In the genomic region with DNA sequence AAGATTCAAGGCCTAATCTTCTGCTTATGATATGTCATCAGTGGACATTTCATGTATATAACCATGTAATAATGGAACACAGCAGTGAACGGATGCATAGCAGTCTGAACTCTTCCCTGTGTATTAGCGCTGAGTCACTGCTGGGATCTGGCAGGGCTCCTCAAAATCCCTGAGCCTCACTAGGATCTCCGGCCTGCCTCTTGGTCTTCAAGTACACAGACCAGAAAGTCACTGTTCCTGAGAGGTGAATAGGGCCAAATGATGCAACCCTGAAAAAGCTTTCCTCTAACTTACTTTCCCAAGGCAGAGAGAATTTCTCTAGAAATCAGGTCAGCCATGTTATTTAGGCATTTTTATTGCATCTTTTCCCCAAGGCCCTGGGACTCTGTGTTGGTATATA, we compare ENCODE assay signal across 11 cellular contexts. TPM values are rescaled to one million over a fixed set of nuclear protein-coding genes. Genes with fewer than 3 reads are reported as not detected.
A peak's percentile ranks its signal among the peaks of the same experiment; 100 is the strongest.
DNase-seq lines count a peak whose midpoint lies in the region; ATAC-seq, FAIRE-seq and TF ChIP-seq lines count a peak whose summit lies in the region.
"Had no signal": no experiment of that assay in that cellular context is flagged by ENCODE, and none has a peak within 500 bp of the region (broad histone marks: within the 10 kb centered on the region; RNA-seq: fewer than 3 reads in every experiment).

No MANE protein-coding gene starts in this region.

- RAD21 ChIA-PET in GM12878 (lab: Charles Lee; ENCODE audit: unreplicated experiment): interaction anchor here (1.0 kb wide), 1 partner anchor 21 kb away, joined by 3 read pairs; no protein-coding TSS in a partner anchor

- H3K4me3 ChIP-seq in GM12878: no peak overlapping the region
- no peak overlapping the region for H3K4me3 ChIP-seq in hepatocyte
- no peak overlapping the region for H3K4me3 ChIP-seq in transverse colon

- BruUV-seq in GM12878 (replicated peaks; lab: Mats Ljungman, UMichigan): no TSS peak

- ATAC-seq in GM12878: no peak; the same call in 2 of the 3 replicates
- ATAC-seq in HG03442 (IDR thresholded peaks at IDR 0.05; ENCODE audit: unreplicated experiment): no peak
- ATAC-seq: Panc1; stimulated activated memory B cell treated with anti-CD40 and anti-IgM and Interleukin-4, amounts not matched to agents 10 μg/mL and 1 μg/mL and 100 μg/mL, for 72 hours had no signal

- TF ChIP-seq CTCF in GM12878 (IDR thresholded peaks at IDR 0.05 in 2 of 3, conservative IDR thresholded peaks at IDR 0.05 in 1 of 3; ENCODE audit: control insufficient read depth in 2 of 3, extremely low read depth in 1 of 3, insufficient read depth in 1 of 3, low read depth in 3 of 3, low read length in 3 of 3): no peak
- TF ChIP-seq CTCF in hepatocyte (IDR thresholded peaks at IDR 0.05; ENCODE audit: poor library complexity): no peak
- no peak for TF ChIP-seq CTCF in transverse colon (IDR thresholded peaks at IDR 0.05)

- TF ChIP-seq EP300 in GM12878 (IDR thresholded peaks at IDR 0.05; ENCODE audit: borderline replicate concordance in 1 of 2, control insufficient read depth in 1 of 2, low read depth in 2 of 2, low read length in 2 of 2) (no peak), transverse colon (IDR thresholded peaks at IDR 0.05; ENCODE audit: low read depth) (no peak)

- TF ChIP-seq POLR2A in GM12878 (IDR thresholded peaks at IDR 0.05; ENCODE audit: low read depth, low read length) (no peak), transverse colon (IDR thresholded peaks at IDR 0.05) (no peak)

- intact Hi-C loops in GM12878 (cut with micrococcal nuclease; ENCODE audit: unreplicated experiment): no loop called here
- intact Hi-C loops in transverse colon (cut with DNase I; ENCODE audit: low total_unique reads): loop anchor here (1.0 kb wide), 1 partner anchor 40 kb away; no protein-coding TSS in a partner anchor

- 83% methylated on average over 3 of the region's 3 CpGs for WGBS in GM12878 (ENCODE audit: insufficient coverage, insufficient replicate concordance, low lambda C conversion rate, missing lambda C conversion rate)
- WGBS in hepatocyte (ENCODE audit: low lambda C conversion rate, missing lambda C conversion rate): 57% methylated on average over 3 of the region's 3 CpGs
- 63 to 100% methylated on average over 1 to 3 of the region's 3 CpGs for WGBS in transverse colon (ENCODE audit: low coverage in 1 of 2), 2 donors

- H3K9me2 ChIP-seq in hepatocyte (replicated peaks; ENCODE audit: insufficient read depth): no peaks in the 10 kb centered on the region

- no peak overlapping the region for H3K4me2 ChIP-seq in GM12878 (ENCODE audit: control insufficient read depth, insufficient read depth)
- H3K4me2 ChIP-seq in hepatocyte: no peak overlapping the region

- FAIRE-seq in GM12878 (lab: Jason Lieb, UNC): no peak

- in situ Hi-C loops in GM12878 (cut with MboI): no loop called here
- in situ Hi-C loops in transverse colon (cut with MboI; ENCODE audit: low pct_ligation_motif_present in 1 of 4, low pct_unique_long_range_greater_than_20kb in 1 of 4, low sequenced_read_pairs in 3 of 4): no loop called here

- H3K36me3 ChIP-seq in GM12878 (ENCODE audit: control insufficient read depth in 2 of 2, insufficient read depth in 2 of 2, low read length in 1 of 2) (no peaks in the 10 kb centered on the region), hepatocyte (replicated peaks; ENCODE audit: insufficient read depth, low read depth) (no peaks in the 10 kb centered on the region), transverse colon (no peaks in the 10 kb centered on the region)

- no peaks in the 10 kb centered on the region for H4K20me1 ChIP-seq in GM12878 (ENCODE audit: control insufficient read depth, insufficient read depth)
- no peaks in the 10 kb centered on the region for H4K20me1 ChIP-seq in hepatocyte (ENCODE audit: insufficient read depth, poor library complexity, severe bottlenecking)

- no peaks in the 10 kb centered on the region for H3K79me2 ChIP-seq in GM12878 (ENCODE audit: control insufficient read depth, insufficient read depth, low read length)
- no peaks in the 10 kb centered on the region for H3K79me2 ChIP-seq in hepatocyte

- DNase-seq in GOT3 (lab: John Stamatoyannopoulos, UW): peak; percentile 6
- no peak for DNase-seq in GM12878 (ENCODE audit: low read depth, low spot score)
- peak; percentile 49 for DNase-seq in hepatocyte (ENCODE audit: low spot score)
- DNase-seq in transverse colon: peak; percentile 51
- DNase-seq in SHP77 treated with DMSO at 0.1 percent for 48 hours (lab: John Stamatoyannopoulos, UW): no peak
- no peak for DNase-seq in NCI-H2029 treated with DMSO at 0.1 percent for 48 hours (lab: John Stamatoyannopoulos, UW)
- DNase-seq: NCI-H1417 treated with DMSO at 0.1 percent for 48 hours had no signal

- H3K9me3 ChIP-seq in GM12878 (replicated peaks; ENCODE audit: control insufficient read depth, insufficient read depth, low read length): peaks cover 2% of the 10 kb centered on the region; the same call in 1 of the 3 replicates
- no peaks in the 10 kb centered on the region for H3K9me3 ChIP-seq in hepatocyte (ENCODE audit: low read depth)
- H3K9me3 ChIP-seq in transverse colon: peaks cover 0 to 7% of the 10 kb centered on the region in 2 donors

- SMC1A ChIA-PET in GM12878 (lab: Charles Lee; ENCODE audit: uncharacterized antibody, unreplicated experiment): interaction anchor here (1.3 to 1.6 kb wide), 2 partner anchors 78 to 79 kb away, joined by 3 read pairs; no protein-coding TSS in a partner anchor

- H3K4me1 ChIP-seq in GM12878 (ENCODE audit: control insufficient read depth, insufficient read depth, low read length): no peaks in the 10 kb centered on the region
- H3K4me1 ChIP-seq in hepatocyte (ENCODE audit: insufficient read depth): no peaks in the 10 kb centered on the region
- H3K4me1 ChIP-seq in transverse colon: no peaks in the 10 kb centered on the region

- POLR2A ChIA-PET in GM12878 (lab: Charles Lee): no interaction called here

- CTCF ChIA-PET in GM12878 (lab: Yijun Ruan, JAX): interaction anchor here (1.4 kb wide), 1 partner anchor 78 kb away, joined by 3 read pairs; no protein-coding TSS in a partner anchor

- no peak for TF ChIP-seq RAD21 in GM12878 (IDR thresholded peaks at IDR 0.05; ENCODE audit: insufficient read depth, low read depth, low read length)

- H3K9ac ChIP-seq in GM12878 (ENCODE audit: control insufficient read depth, insufficient read depth, low read length): no peak overlapping the region

- no peak overlapping the region for H2AFZ ChIP-seq in GM12878 (ENCODE audit: control insufficient read depth, low read depth, low read length)
- H2AFZ ChIP-seq in hepatocyte: no peak overlapping the region

- no peaks in the 10 kb centered on the region for H3K27me3 ChIP-seq in GM12878 (replicated peaks in 1 of 2; ENCODE audit: control insufficient read depth in 2 of 2, insufficient read depth in 2 of 2, low read length in 1 of 2)
- no peaks in the 10 kb centered on the region for H3K27me3 ChIP-seq in hepatocyte
- H3K27me3 ChIP-seq in transverse colon: no peaks in the 10 kb centered on the region

- H3K27ac ChIP-seq in GM12878 (ENCODE audit: control insufficient read depth, insufficient read depth) (no peak overlapping the region), hepatocyte (peak overlapping the region; percentile 6), transverse colon (peak overlapping the region in 1 of 4 donors; percentile 16)

TF ChIP-seq in GM12878, 131 proteins besides CTCF, POLR2A, EP300 and RAD21:
- TF ChIP-seq POU2F2 (IDR thresholded peaks at IDR 0.05; ENCODE audit: borderline replicate concordance, low read depth, low read length) (0 out of 3 replicates have a peak, but pooled peaks have one; percentile 20), MTA2 (IDR thresholded peaks at IDR 0.05; ENCODE audit: low read depth) (no peak)

RNA-seq across cellular contexts. Expression of gene POU2AF1, which starts 35.0 kb away (rescaled TPM):
- total RNA-seq in GM12878 (2013; cell fraction: nucleolus; rRNA removed): 165 and 176 TPM in 2 replicates
- 28.7 and 31.2 TPM in 2 replicates for total RNA-seq in GM12878 (2014; rRNA removed)
- total RNA-seq in GM12878 (2014; rRNA removed; fragmentation: Illumina TruSeq; extraction: Trizol): 31.9 and 35.1 TPM in 2 replicates
- total RNA-seq in GM12878 (2021): 165 and 169 TPM in 2 replicates
- 175 TPM for polyA plus RNA-seq in GM12878 (2011; ENCODE audit: low read depth)
- 34.5 and 61.7 TPM in 2 replicates for polyA plus RNA-seq in GM12878 (2011; rRNA removed)
- 57.8 and 71.0 TPM in 2 replicates for polyA plus RNA-seq in GM12878 (2011; cell fraction: cytosol; rRNA removed)
- 98.1 and 141 TPM in 2 replicates for polyA plus RNA-seq in GM12878 (2011; cell fraction: nucleus; rRNA removed)
- polyA plus RNA-seq in GM12878 (2012): 246 and 275 TPM in 2 replicates
- polyA plus RNA-seq in GM12878 (2014; fragmentation: Illumina TruSeq; extraction: Trizol): 97.7 and 107 TPM in 2 replicates
- polyA plus RNA-seq in GM12878 (2014; fragmentation: Nextera tagmentation; extraction: Ambion mirVana): 10 to 100 TPM; 13.1 to 92.7 TPM
- polyA plus RNA-seq in GM12878 (2014; rRNA removed): 93.5 and 128 TPM in 2 replicates
- polyA plus RNA-seq in GM12878 (2016; fragmentation: Nextera tagmentation; extraction: Ambion mirVana): 10 to 100 TPM; 71.3 to 79.7 TPM
- polyA minus RNA-seq in GM12878 (2011; rRNA and poly(A)+ RNA removed): 70.5 and 86.6 TPM in 2 replicates
- polyA minus RNA-seq in GM12878 (2011; cell fraction: cytosol; rRNA and poly(A)+ RNA removed): 55.2 and 55.6 TPM in 2 replicates
- polyA minus RNA-seq in GM12878 (2011; cell fraction: nucleus; rRNA and poly(A)+ RNA removed): 48.6 and 100 TPM in 2 replicates
- total RNA-seq in hepatocyte: 0.08 and 0.23 TPM in 2 replicates
- 0.06 TPM in 1 of 2 replicates, not detected in the other for polyA plus RNA-seq in hepatocyte
- 10 to 100 TPM in 1 of 4 donors, 1 to 10 TPM in 3; 1.4 to 19.8 (median 2.9) TPM for total RNA-seq in transverse colon

RNA-seq across cellular contexts. Expression of gene POU2AF3, which starts 45.7 kb away (rescaled TPM):
- not detected in 2 replicates for total RNA-seq in GM12878 (2013; cell fraction: nucleolus; rRNA removed)
- total RNA-seq in GM12878 (2014; rRNA removed) (0.17 TPM in 1 of 2 replicates, not detected in the other), GM12878 (2014; rRNA removed; fragmentation: Illumina TruSeq; extraction: Trizol) (not detected in 2 replicates), GM12878 (2021) (not detected in 2 replicates), hepatocyte (2.5 and 3.6 TPM in 2 replicates), transverse colon (1 to 10 TPM; 6.0 to 9.6 (median 7.1) TPM)
- polyA plus RNA-seq in GM12878 (2011; ENCODE audit: low read depth): not detected
- polyA plus RNA-seq in GM12878 (2011; rRNA removed) (0.09 TPM in 1 of 2 replicates, not detected in the other), GM12878 (2014; fragmentation: Illumina TruSeq; extraction: Trizol) (not detected in 2 replicates), GM12878 (2014; fragmentation: Nextera tagmentation; extraction: Ambion mirVana) (not detected), GM12878 (2014; rRNA removed) (not detected in 2 replicates), GM12878 (2016; fragmentation: Nextera tagmentation; extraction: Ambion mirVana) (under 1 TPM in 1 of 2 experiments, not detected in 1; 0.17 TPM), hepatocyte (3.0 and 9.9 TPM in 2 replicates)
- 0.05 TPM in 1 of 2 replicates, not detected in the other for polyA plus RNA-seq in GM12878 (2011; cell fraction: cytosol; rRNA removed)
- 0.45 TPM in 1 of 2 replicates, not detected in the other for polyA plus RNA-seq in GM12878 (2011; cell fraction: nucleus; rRNA removed)
- 0.22 and 0.27 TPM in 2 replicates for polyA plus RNA-seq in GM12878 (2012)
- polyA minus RNA-seq in GM12878 (2011; rRNA and poly(A)+ RNA removed): not detected in 2 replicates
- polyA minus RNA-seq in GM12878 (2011; cell fraction: cytosol; rRNA and poly(A)+ RNA removed): not detected in 2 replicates
- not detected in 2 replicates for polyA minus RNA-seq in GM12878 (2011; cell fraction: nucleus; rRNA and poly(A)+ RNA removed)
- total RNA-seq: G401 had no signal

Comparison
In these comparisons a context has a peak if more than half of its experiments do, and no peak if none do; other contexts are left out.
1. DNase-seq: peak in GOT3 (single experiment), hepatocyte (single experiment) and transverse colon (single experiment); none in GM12878 (single experiment), SHP77 treated with DMSO at 0.1 percent for 48 hours (single experiment) and NCI-H2029 treated with DMSO at 0.1 percent for 48 hours (single experiment).